Comparison of ENCODE assay signal across 8 cellular contexts in genomic region chr16:4253394-4254150, GRCh38. TPM values are rescaled to one million over a fixed set of nuclear protein-coding genes. Genes with fewer than 3 reads are reported as not detected.
DNase-seq lines count a peak whose midpoint lies in the region; ATAC-seq, FAIRE-seq and TF ChIP-seq lines count a peak whose summit lies in the region.

No MANE protein-coding gene starts in this region.

- TF ChIP-seq CTCF in AG04450 (IDR thresholded peaks at IDR 0.05; ENCODE audit: low read depth, low read length) = no peak
- no peak for TF ChIP-seq CTCF in WERI-Rb-1 (IDR thresholded peaks at IDR 0.05; ENCODE audit: low read depth, low read length)
- TF ChIP-seq CTCF in mammary epithelial cell (conservative IDR thresholded peaks at IDR 0.05 in 1 of 2, IDR thresholded peaks at IDR 0.05 in 1 of 2; ENCODE audit: extremely low read depth in 1 of 2, insufficient read depth in 1 of 2, low read depth in 1 of 2, low read length in 2 of 2) = peak in 1 of 2 donors; percentile 4

- peak; percentile 95 for ATAC-seq in GM18907 (IDR thresholded peaks at IDR 0.05; ENCODE audit: unreplicated experiment)
- ATAC-seq in HG03139 (IDR thresholded peaks at IDR 0.05; ENCODE audit: unreplicated experiment) = peak; percentile 92

- H3K27ac ChIP-seq in AG04450 (ENCODE audit: low read depth, low read length) (peak overlapping the region; percentile 86), WERI-Rb-1 (peak overlapping the region; percentile 77), mammary epithelial cell (ENCODE audit: insufficient read depth, low read depth, low read length) (peak overlapping the region; percentile 71), small intestine (ENCODE audit: low read depth in 1 of 2, low read length in 1 of 2) (peak overlapping the region; percentile 87 to 99)

- H3K9me3 ChIP-seq in AG04450 (ENCODE audit: control insufficient read depth, insufficient read depth, low read length) = no peaks in the 10 kb centered on the region; the same call in 1 of the 2 replicates
- H3K9me3 ChIP-seq in WERI-Rb-1 (ENCODE audit: severe bottlenecking) = no peaks in the 10 kb centered on the region
- no peaks in the 10 kb centered on the region for H3K9me3 ChIP-seq in mammary epithelial cell (replicated peaks; ENCODE audit: insufficient read depth, low read length)
- no peaks in the 10 kb centered on the region for H3K9me3 ChIP-seq in small intestine (ENCODE audit: control insufficient read depth, low read depth)

- H3K27me3 ChIP-seq in AG04450 (ENCODE audit: control insufficient read depth, insufficient read depth, low read length) (no peaks in the 10 kb centered on the region), WERI-Rb-1 (ENCODE audit: insufficient read depth, low read depth, severe bottlenecking) (no peaks in the 10 kb centered on the region), mammary epithelial cell (ENCODE audit: insufficient read depth, low read length) (no peaks in the 10 kb centered on the region), small intestine (ENCODE audit: control insufficient read depth in 2 of 2, insufficient read depth in 2 of 2, low read length in 2 of 2) (no peaks in the 10 kb centered on the region)

- dilution Hi-C loops in mammary epithelial cell (cut with HindIII; ENCODE audit: low sequenced_read_pairs) = loop anchor here (5.0 to 10.0 kb wide), 3 partner anchors 36 to 91 kb away; partner anchors contain the start of gene GLIS2

- H2AFZ ChIP-seq in mammary epithelial cell (ENCODE audit: low read depth, low read length) = peak overlapping the region; percentile 90

- CTCF ChIA-PET in AG04450 (lab: Charles Lee) = interaction anchor here (0.6 to 4.0 kb wide), 65 partner anchors 8 to 564 kb away, joined by 3 to 64 read pairs (median 5); partner anchors contain the start of genes CREBBP, PAM16 and TFAP4
- CTCF ChIA-PET in mammary epithelial cell (lab: Charles Lee; ENCODE audit: low non-redundant PET) = interaction anchor here (0.6 to 1.5 kb wide), 9 partner anchors 12 to 270 kb away, joined by 3 to 13 read pairs (median 5); no protein-coding TSS in a partner anchor

- TSS peak; percentile 55 for BruUV-seq in mammary epithelial cell (replicated peaks; lab: Mats Ljungman, UMichigan)

- no peaks in the 10 kb centered on the region for H3K79me2 ChIP-seq in mammary epithelial cell (ENCODE audit: insufficient read depth, low read length)

- DNase-seq in AG04450 (ENCODE audit: low read depth, low spot score) (peak; percentile 99), NCI-H2196 treated with DMSO at 0.1 percent for 48 hours (lab: John Stamatoyannopoulos, UW; ENCODE audit: unreplicated experiment) (peak; percentile 98), WERI-Rb-1 (peak; percentile 100), mammary epithelial cell (peak; percentile 98), iPS-NIHi11 (ENCODE audit: low spot score) (peak; percentile 96), small intestine (peak; percentile 99)

- WGBS in mammary epithelial cell (ENCODE audit: low coverage, missing lambda C conversion rate) = under 1% methylated on average over 26 of the region's 80 CpGs
- 0% methylated on average over 72 to 80 of the region's 80 CpGs for WGBS in small intestine, 3 donors

- H3K9ac ChIP-seq in mammary epithelial cell (ENCODE audit: insufficient read depth, low read length) = peak overlapping the region; percentile 79

- no peaks in the 10 kb centered on the region for H3K4me1 ChIP-seq in mammary epithelial cell (ENCODE audit: insufficient read depth, low read length)
- no peaks in the 10 kb centered on the region for H3K4me1 ChIP-seq in small intestine (ENCODE audit: control insufficient read depth in 2 of 2, insufficient read depth in 1 of 2, low read depth in 1 of 2, low read length in 1 of 2)

- intact Hi-C loops in mammary epithelial cell (cut with micrococcal nuclease) = loop anchor here (1.0 to 10.0 kb wide), 9 partner anchors 37 to 479 kb away; no protein-coding TSS in a partner anchor

- peak overlapping the region; percentile 67 for H3K4me3 ChIP-seq in AG04450 (ENCODE audit: low read depth, low read length)
- H3K4me3 ChIP-seq in WERI-Rb-1 (ENCODE audit: low read depth, low read length) = peak overlapping the region; percentile 85
- H3K4me3 ChIP-seq in mammary epithelial cell (replicated peaks in 1 of 3; ENCODE audit: insufficient read depth in 1 of 3, low read depth in 2 of 3, low read length in 3 of 3) = peak overlapping the region; percentile 66 to 86 (median 77)
- peak overlapping the region; percentile 55 to 60 for H3K4me3 ChIP-seq in small intestine (ENCODE audit: low read depth in 1 of 2, low read length in 2 of 2)

- FAIRE-seq in small intestine (lab: Jason Lieb, UNC) = peak; percentile 39

- in situ Hi-C loops in mammary epithelial cell (cut with MboI; ENCODE audit: low sequenced_read_pairs in 2 of 2) = loop anchor here in 1 of 2 donors (10.0 to 25.0 kb wide), 3 partner anchors 49 to 159 kb away; partner anchors contain the start of genes ADCY9 and CORO7

- H3K36me3 ChIP-seq in WERI-Rb-1 (peaks cover 10% of the 10 kb centered on the region), mammary epithelial cell (ENCODE audit: insufficient read depth, low read length) (no peaks in the 10 kb centered on the region), small intestine (ENCODE audit: control insufficient read depth in 2 of 2, insufficient read depth in 2 of 2, low read length in 2 of 2) (peaks cover 0 to 2% of the 10 kb centered on the region in 2 donors)

- H4K20me1 ChIP-seq in mammary epithelial cell (ENCODE audit: insufficient read depth, low read length) = no peaks in the 10 kb centered on the region

- POLR2A ChIA-PET in AG04450 (lab: Yijun Ruan, JAX) = interaction anchor here (0.6 to 1.9 kb wide), 16 partner anchors 9 to 749 kb away, joined by 3 to 15 read pairs (median 4); partner anchors contain the start of gene ADCY9

- H3K4me2 ChIP-seq in mammary epithelial cell (ENCODE audit: insufficient read depth, low read depth, low read length) = peak overlapping the region; percentile 85

RNA-seq across cellular contexts. Expression of gene SRL, which starts 11.7 kb away (rescaled TPM):
- polyA plus RNA-seq in AG04450 (2011; rRNA removed) (0.05 TPM in 2 replicates), mammary epithelial cell (not detected), small intestine (1 to 10 TPM in 2 of 3 donors, under 1 TPM in 1; 0.45 to 3.2 (median 2.9) TPM)
- polyA minus RNA-seq in AG04450 (2011; rRNA and poly(A)+ RNA removed) = 0.09 and 0.14 TPM in 2 replicates
- under 1 TPM in 1 of 2 donors, not detected in 1; under 0.01 TPM for total RNA-seq in mammary epithelial cell
- not detected for polyA minus RNA-seq in mammary epithelial cell

RNA-seq across cellular contexts. Expression of gene TFAP4, which starts 19.3 kb away (rescaled TPM):
- polyA plus RNA-seq in AG04450 (2011; rRNA removed) (2.9 and 3.9 TPM in 2 replicates), mammary epithelial cell (9.5 TPM), small intestine (10 to 100 TPM in 1 of 3 donors, 1 to 10 TPM in 2; 4.2 to 14.7 (median 5.4) TPM)
- 17.8 and 32.9 TPM in 2 replicates for polyA minus RNA-seq in AG04450 (2011; rRNA and poly(A)+ RNA removed)
- 10 to 100 TPM in 1 of 2 donors, 1 to 10 TPM in 1; 3.3 to 13.0 TPM for total RNA-seq in mammary epithelial cell
- polyA minus RNA-seq in mammary epithelial cell = 6.4 TPM

Comparison
In these comparisons a context has a peak if more than half of its experiments do, and no peak if none do; other contexts are left out.
1. Peak in every context shown above with its lines: DNase-seq, ATAC-seq, H3K4me3 ChIP-seq and H3K27ac ChIP-seq.